In genomic region chr19:48330012-48330681, GRCh38 we compare ENCODE assay signal across 9 cellular contexts. TPM values are rescaled to one million over a fixed set of nuclear protein-coding genes. Genes with fewer than 3 reads are reported as not detected.
A peak's percentile ranks its signal among the peaks of the same experiment; 100 is the strongest.
DNase-seq lines count a peak whose midpoint lies in the region; ATAC-seq, FAIRE-seq and TF ChIP-seq lines count a peak whose summit lies in the region.
"Had no signal": no experiment of that assay in that cellular context is flagged by ENCODE, and none has a peak within 500 bp of the region (broad histone marks: within the 10 kb centered on the region; RNA-seq: fewer than 3 reads in every experiment).

No MANE protein-coding gene starts in this region.

- H3K4me1 Mint-ChIP-seq in activated naive CD4-positive, alpha-beta T cell treated with anti-CD3 and anti-CD28 coated beads for 36 hours (ENCODE audit: low read depth): peaks cover 73% of the 10 kb centered on the region

- peak overlapping the region; percentile 93 for H3K27ac Mint-ChIP-seq in activated naive CD4-positive, alpha-beta T cell treated with anti-CD3 and anti-CD28 coated beads for 36 hours

- H3K9me3 Mint-ChIP-seq in activated naive CD4-positive, alpha-beta T cell treated with anti-CD3 and anti-CD28 coated beads for 36 hours: peaks cover 2% of the 10 kb centered on the region

- H3K27me3 Mint-ChIP-seq in activated naive CD4-positive, alpha-beta T cell treated with anti-CD3 and anti-CD28 coated beads for 36 hours (ENCODE audit: low read depth): no peaks in the 10 kb centered on the region

- H3K4me3 ChIP-seq in psoas muscle (peak overlapping the region; percentile 66), urinary bladder (ENCODE audit: low read depth, low read length) (peak overlapping the region; percentile 27)

- peaks cover 5% of the 10 kb centered on the region for H3K9me3 ChIP-seq in psoas muscle

- 28 to 39% (median 32%) methylated on average over 34 to 41 of the region's 41 CpGs for WGBS in psoas muscle, 3 donors
- 46% methylated on average over 41 of the region's 41 CpGs for WGBS in urinary bladder

- H3K4me1 ChIP-seq in psoas muscle: peaks cover 30% of the 10 kb centered on the region
- H3K4me1 ChIP-seq in urinary bladder (ENCODE audit: insufficient read depth): peaks cover 3% of the 10 kb centered on the region

- CTCF ChIA-PET in activated naive CD4-positive, alpha-beta T cell treated with anti-CD3 and anti-CD28 coated beads for 36 hours (lab: Charles Lee): interaction anchor here (0.9 to 1.1 kb wide), 3 partner anchors 9 to 11 kb away, joined by 3 read pairs; no protein-coding TSS in a partner anchor

- TF ChIP-seq CTCF in psoas muscle (IDR thresholded peaks at IDR 0.05): no peak

- intact Hi-C loops in activated naive CD4-positive, alpha-beta T cell treated with anti-CD3 and anti-CD28 coated beads for 36 hours (cut with micrococcal nuclease): loop anchor here (5.0 kb wide), 1 partner anchor 542 kb away; the partner anchor contains the start of gene PPP1R15A
- intact Hi-C loops in left cardiac atrium (cut with DNase I) (no loop called here), psoas muscle (cut with DNase I) (loop anchor here in 1 of 2 donors (5.0 kb wide), 1 partner anchor 257 kb away; no protein-coding TSS in a partner anchor)

- no peaks in the 10 kb centered on the region for H3K27me3 ChIP-seq in psoas muscle (ENCODE audit: insufficient read depth in 3 of 3, low read length in 2 of 3)

- peaks cover 40% of the 10 kb centered on the region for H3K36me3 Mint-ChIP-seq in activated naive CD4-positive, alpha-beta T cell treated with anti-CD3 and anti-CD28 coated beads for 36 hours (ENCODE audit: low read depth)

- DNase-seq in GM18507 (ENCODE audit: extremely low spot score, insufficient read length, low read depth) (peak; percentile 54), Kasumi-1 (lab: John Stamatoyannopoulos, UW) (peak; percentile 93), SIG-M5 treated with dmso at 0.1 percent for 504 hours (lab: John Stamatoyannopoulos, UW; ENCODE audit: unreplicated experiment) (peak; percentile 94), left cardiac atrium (peak; percentile 76), psoas muscle (peak; percentile 71 to 82), HK-2 (ENCODE audit: unreplicated experiment) (no peak)
- DNase-seq in activated naive CD4-positive, alpha-beta T cell treated with anti-CD3 and anti-CD28 coated beads for 36 hours: peak; percentile 92

- H3K4me3 Mint-ChIP-seq in activated naive CD4-positive, alpha-beta T cell treated with anti-CD3 and anti-CD28 coated beads for 36 hours: peak overlapping the region; percentile 78

- peak; percentile 93 for FAIRE-seq in GM18507 (lab: Jason Lieb, UNC)
- FAIRE-seq: TTC549 had no signal

- peak; percentile 14 to 49 for ATAC-seq in left cardiac atrium
- ATAC-seq in psoas muscle: peak; percentile 61 to 71 (median 66)

- H3K36me3 ChIP-seq in psoas muscle (ENCODE audit: insufficient read depth in 1 of 2, low read depth in 1 of 2): no peaks in the 10 kb centered on the region
- H3K36me3 ChIP-seq in urinary bladder (ENCODE audit: insufficient read depth): no peaks in the 10 kb centered on the region

- H3K27ac ChIP-seq in psoas muscle (peak overlapping the region; percentile 85), urinary bladder (ENCODE audit: low read depth) (peak overlapping the region; percentile 30)

RNA-seq across cellular contexts. Expression of gene EMP3, which starts 4.8 kb away (rescaled TPM):
- total RNA-seq in activated naive CD4-positive, alpha-beta T cell treated with anti-CD3 and anti-CD28 coated beads for 36 hours: 100 to 1,000 TPM; 110 to 113 TPM
- total RNA-seq in left cardiac atrium: 10 to 100 TPM; 89.9 TPM
- 10 to 100 TPM in 3 of 4 donors, 1 to 10 TPM in 1; 8.9 to 15.2 (median 14.1) TPM for total RNA-seq in psoas muscle
- polyA plus RNA-seq in psoas muscle: 10 to 100 TPM in 2 of 3 donors, 1 to 10 TPM in 1; 8.9 to 13.7 (median 13.6) TPM
- 81.3 TPM for total RNA-seq in urinary bladder
- 159 TPM for polyA plus RNA-seq in urinary bladder

RNA-seq across cellular contexts. Expression of gene TMEM143, which starts 33.6 kb away (rescaled TPM):
- total RNA-seq in activated naive CD4-positive, alpha-beta T cell treated with anti-CD3 and anti-CD28 coated beads for 36 hours: 10 to 100 TPM; 23.9 to 24.1 TPM
- total RNA-seq in left cardiac atrium (10 to 100 TPM; 30.5 to 43.0 TPM), psoas muscle (10 to 100 TPM; 52.0 to 65.1 (median 57.7) TPM), urinary bladder (4.3 TPM)
- polyA plus RNA-seq in psoas muscle (10 to 100 TPM; 17.1 to 41.9 (median 41.5) TPM), urinary bladder (10.2 TPM)

RNA-seq across cellular contexts. Expression of gene SYNGR4, which starts 34.0 kb away (rescaled TPM):
- total RNA-seq in activated naive CD4-positive, alpha-beta T cell treated with anti-CD3 and anti-CD28 coated beads for 36 hours: under 1 TPM; 0.50 to 0.52 TPM
- total RNA-seq in left cardiac atrium: not detected
- total RNA-seq in psoas muscle: not detected
- polyA plus RNA-seq in psoas muscle: under 1 TPM in 1 of 3 donors, not detected in 2; 0.04 TPM
- not detected for total RNA-seq in urinary bladder
- not detected for polyA plus RNA-seq in urinary bladder
